12 cellular contexts compared by ENCODE assay signal in the genomic region with DNA sequence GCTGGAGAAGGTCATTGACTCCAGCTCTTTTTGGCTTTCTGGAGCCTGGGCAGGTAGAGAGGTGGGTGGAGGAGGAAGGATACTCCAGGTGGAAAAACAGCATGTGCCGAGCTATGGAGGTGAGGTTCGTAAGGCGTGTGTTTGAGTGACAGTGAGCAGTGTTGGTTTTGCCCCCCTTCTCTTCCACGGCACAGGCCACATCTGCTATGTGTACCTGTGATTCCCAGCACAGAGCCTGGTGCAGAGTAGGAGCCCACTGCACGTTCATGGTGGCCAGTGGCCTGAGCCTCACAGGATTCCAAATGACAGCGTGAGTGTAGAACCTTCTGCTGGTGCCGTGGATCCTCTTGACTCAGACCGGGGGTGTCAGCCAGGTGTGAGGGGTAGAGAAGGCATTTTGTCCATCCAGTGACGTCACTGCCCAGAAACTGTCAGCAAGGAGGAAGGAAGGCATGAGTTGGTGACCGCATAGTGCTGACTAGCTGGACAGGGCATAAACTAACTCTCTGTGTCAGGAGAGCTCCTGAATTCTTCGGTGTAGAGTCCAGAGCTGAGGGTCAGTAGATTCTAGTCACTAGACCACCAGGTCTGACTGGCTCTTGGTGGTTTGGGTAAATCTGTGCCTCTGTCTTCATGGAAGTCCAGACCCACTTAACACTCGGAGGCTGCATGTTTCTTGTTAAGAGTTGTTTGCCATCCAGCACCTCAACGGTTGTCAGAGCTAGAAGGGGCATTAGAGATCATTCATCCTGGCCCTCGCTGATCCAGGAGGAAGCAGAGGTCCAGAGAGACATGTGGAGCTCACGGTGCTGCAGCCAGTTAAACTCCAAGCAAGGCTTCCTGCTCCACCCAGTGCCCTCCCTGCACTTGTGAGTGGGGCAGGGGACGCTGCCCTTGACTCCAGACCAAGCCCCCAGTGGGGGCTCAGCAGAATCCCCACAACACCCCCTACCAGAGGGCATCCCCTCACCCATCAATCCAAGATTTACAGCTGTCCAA. TPM values are rescaled to one million over a fixed set of nuclear protein-coding genes. Genes with fewer than 3 reads are reported as not detected.
DNase-seq lines count a peak whose midpoint lies in the region; ATAC-seq, FAIRE-seq and TF ChIP-seq lines count a peak whose summit lies in the region.
"Had no signal": no experiment of that assay in that cellular context is flagged by ENCODE, and none has a peak within 500 bp of the region (broad histone marks: within the 10 kb centered on the region; RNA-seq: fewer than 3 reads in every experiment).

No MANE protein-coding gene starts in this region.

- DNase-seq in D721Med (ENCODE audit: insufficient read length, low spot score): peak; percentile 4
- no peak for DNase-seq in T-helper 17 cell
- DNase-seq in islet precursor cell: peak; percentile 48
- no peak for DNase-seq in progenitor cell of endocrine pancreas (ENCODE audit: low spot score, unreplicated experiment)
- DNase-seq in stimulated activated naive CD4-positive, alpha-beta T cell treated with Interleukin-2 at 50 U/mL for 16 hours (lab: John Stamatoyannopoulos, UW): no peak
- DNase-seq in COLO829 (ENCODE audit: low spot score): no peak
- DNase-seq: activated naive CD8-positive, alpha-beta T cell treated with anti-CD3 and anti-CD28 coated beads, Interleukin-2, amount 50 U/mL, for 24 hours; activated T-cell treated with anti-CD3 and anti-CD28 coated beads, Interleukin-2, amount 50 U/mL, for 4 hours; NCI-H510A; T-helper 1 cell had no signal

- FAIRE-seq in D721Med (lab: Jason Lieb, UNC): no peak
- FAIRE-seq: colon had no signal

- H3K4me3 Mint-ChIP-seq in T-helper 17 cell (peak overlapping the region; percentile 45), progenitor cell of endocrine pancreas (ENCODE audit: low read depth) (peak overlapping the region; percentile 92)
- H3K4me3 Mint-ChIP-seq: activated naive CD8-positive, alpha-beta T cell treated with anti-CD3 and anti-CD28 coated beads, Interleukin-2, amount 50 U/mL, for 24 hours; activated T-cell treated with anti-CD3 and anti-CD28 coated beads, Interleukin-2, amount 50 U/mL, for 4 hours had no signal

- H3K4me1 Mint-ChIP-seq in T-helper 17 cell: peaks cover 32% of the 10 kb centered on the region
- peaks cover 64% of the 10 kb centered on the region for H3K4me1 Mint-ChIP-seq in progenitor cell of endocrine pancreas (ENCODE audit: low read depth)

- H3K27ac Mint-ChIP-seq in T-helper 17 cell (no peak overlapping the region), progenitor cell of endocrine pancreas (peak overlapping the region; percentile 96)
- H3K27ac Mint-ChIP-seq: activated naive CD8-positive, alpha-beta T cell treated with anti-CD3 and anti-CD28 coated beads, Interleukin-2, amount 50 U/mL, for 24 hours had no signal

- no peaks in the 10 kb centered on the region for H3K9me3 ChIP-seq in T-helper 17 cell (ENCODE audit: control insufficient read depth, low read length, poor library complexity, severe bottlenecking)

- no peaks in the 10 kb centered on the region for H3K9me3 Mint-ChIP-seq in progenitor cell of endocrine pancreas (ENCODE audit: low read depth)
- H3K9me3 Mint-ChIP-seq: activated naive CD8-positive, alpha-beta T cell treated with anti-CD3 and anti-CD28 coated beads, Interleukin-2, amount 50 U/mL, for 24 hours; activated T-cell treated with anti-CD3 and anti-CD28 coated beads, Interleukin-2, amount 50 U/mL, for 4 hours had no signal

- H3K36me3 Mint-ChIP-seq in T-helper 17 cell (ENCODE audit: low read depth): peaks cover 5% of the 10 kb centered on the region
- peaks cover 4% of the 10 kb centered on the region for H3K36me3 Mint-ChIP-seq in progenitor cell of endocrine pancreas (ENCODE audit: insufficient read depth)

- H3K27me3 Mint-ChIP-seq in T-helper 17 cell: no peaks in the 10 kb centered on the region
- H3K27me3 Mint-ChIP-seq in progenitor cell of endocrine pancreas: peaks cover 13% of the 10 kb centered on the region
- H3K27me3 Mint-ChIP-seq: activated naive CD8-positive, alpha-beta T cell treated with anti-CD3 and anti-CD28 coated beads, Interleukin-2, amount 50 U/mL, for 24 hours had no signal

- TF ChIP-seq CTCF in D721Med (IDR thresholded peaks at IDR 0.05; ENCODE audit: insufficient read depth, missing control alignments): no peak
- TF ChIP-seq CTCF in progenitor cell of endocrine pancreas (IDR thresholded peaks at IDR 0.05; ENCODE audit: unreplicated experiment): no peak

- ATAC-seq in T-helper 17 cell (no peak), HG03571 (IDR thresholded peaks at IDR 0.05; ENCODE audit: unreplicated experiment) (no peak)
- ATAC-seq: activated naive CD8-positive, alpha-beta T cell treated with anti-CD3 and anti-CD28 coated beads, Interleukin-2, amount 50 U/mL, for 24 hours; activated T-cell treated with anti-CD3 and anti-CD28 coated beads, Interleukin-2, amount 50 U/mL, for 4 hours had no signal

RNA-seq across cellular contexts. Expression of gene QSOX1, which starts 3.8 kb away (rescaled TPM):
- 10 to 100 TPM; 22.0 to 25.0 TPM for total RNA-seq in T-helper 17 cell
- total RNA-seq in progenitor cell of endocrine pancreas: 215 and 221 TPM in 2 replicates

Comparison
In these comparisons a context has a peak if more than half of its experiments do, and no peak if none do; other contexts are left out.
1. DNase-seq: peak in D721Med (single experiment) and islet precursor cell (single experiment); none in T-helper 17 cell (0 of 3), progenitor cell of endocrine pancreas (single experiment), stimulated activated naive CD4-positive, alpha-beta T cell treated with Interleukin-2 at 50 U/mL for 16 hours (single experiment) and COLO829 (single experiment).